Comparison of ENCODE assay signal across 1 cellular context in the genomic region with DNA sequence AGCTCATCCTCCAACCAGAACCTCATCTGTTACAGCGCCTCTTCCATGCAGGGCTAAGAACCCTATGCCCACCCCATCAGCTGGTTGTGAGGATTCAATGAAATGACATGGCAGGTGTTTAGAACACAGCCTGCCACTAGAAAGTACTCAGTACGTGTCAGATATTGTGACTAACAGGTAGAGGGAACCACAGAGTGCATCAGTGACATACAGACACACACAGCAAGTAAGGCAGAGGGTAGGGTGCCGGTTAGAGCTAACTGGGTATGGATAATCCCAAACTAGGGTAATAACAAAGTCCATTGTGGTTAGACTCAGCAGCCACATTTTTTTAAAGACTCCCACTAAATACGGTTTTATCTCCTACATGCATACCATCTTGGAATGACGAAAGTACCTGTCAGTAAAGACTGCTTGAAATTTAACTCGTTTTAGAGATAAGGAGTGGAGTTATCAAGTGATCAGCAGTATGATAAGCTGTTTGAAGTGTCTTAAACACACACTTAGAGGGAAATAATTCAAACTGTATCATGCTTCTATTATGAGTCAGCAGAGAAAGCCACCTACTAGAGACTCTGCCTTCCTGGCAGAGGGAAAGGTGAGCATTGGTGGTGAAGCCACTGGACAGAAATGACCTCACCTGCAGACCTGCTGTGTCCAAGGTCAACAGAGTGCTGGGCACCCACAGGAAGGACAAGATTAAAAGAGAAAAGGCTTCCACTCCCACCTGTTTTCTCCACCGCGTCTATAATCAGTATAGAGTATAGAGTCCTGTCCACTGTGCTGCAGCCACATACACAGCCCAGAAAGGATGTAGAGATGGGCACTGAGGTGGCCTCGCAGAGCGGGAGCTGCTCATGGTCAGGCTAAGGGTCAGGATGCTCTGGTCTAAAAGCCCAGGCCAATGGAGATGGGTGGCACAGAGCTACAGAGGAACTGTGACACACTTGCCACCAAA.
TF ChIP-seq lines count a peak whose summit lies in the region.

No MANE protein-coding gene starts in this region.

TF ChIP-seq in IMR-90, 13 proteins besides CTCF, POLR2A, EP300 and RAD21 (continued from another document):
- TF ChIP-seq, protein P1, sequence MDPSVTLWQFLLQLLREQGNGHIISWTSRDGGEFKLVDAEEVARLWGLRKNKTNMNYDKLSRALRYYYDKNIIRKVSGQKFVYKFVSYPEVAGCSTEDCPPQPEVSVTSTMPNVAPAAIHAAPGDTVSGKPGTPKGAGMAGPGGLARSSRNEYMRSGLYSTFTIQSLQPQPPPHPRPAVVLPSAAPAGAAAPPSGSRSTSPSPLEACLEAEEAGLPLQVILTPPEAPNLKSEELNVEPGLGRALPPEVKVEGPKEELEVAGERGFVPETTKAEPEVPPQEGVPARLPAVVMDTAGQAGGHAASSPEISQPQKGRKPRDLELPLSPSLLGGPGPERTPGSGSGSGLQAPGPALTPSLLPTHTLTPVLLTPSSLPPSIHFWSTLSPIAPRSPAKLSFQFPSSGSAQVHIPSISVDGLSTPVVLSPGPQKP (IDR thresholded peaks at IDR 0.05; ENCODE audit: borderline replicate concordance, low read depth, low read length), result no peak
- TF ChIP-seq CEBPB (IDR thresholded peaks at IDR 0.05; ENCODE audit: low read depth, low read length), result no peak
